ENCODE assay signal across 26 cellular contexts in the genomic region with DNA sequence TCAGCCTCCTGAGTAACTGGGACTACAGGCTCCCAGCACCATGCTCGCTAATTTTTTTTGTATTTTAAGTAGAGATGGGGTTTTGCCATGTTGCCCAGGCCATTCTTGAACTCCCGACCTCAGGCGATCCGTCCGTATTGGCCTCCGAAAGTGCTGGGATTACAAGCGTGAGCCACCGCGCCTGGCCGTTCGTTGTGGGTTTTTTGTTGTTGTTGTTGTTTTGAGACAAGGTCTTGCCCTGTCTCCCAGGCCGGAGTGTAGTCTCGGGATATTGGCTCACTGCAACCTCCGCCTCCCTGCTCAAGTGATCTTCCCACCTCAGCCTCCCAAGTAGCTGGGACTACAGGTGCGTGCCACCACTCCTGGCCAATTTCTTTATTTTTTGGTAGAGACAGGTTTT. TPM values are rescaled to one million over a fixed set of nuclear protein-coding genes. Genes with fewer than 3 reads are reported as not detected.
DNase-seq lines count a peak whose midpoint lies in the region; ATAC-seq and TF ChIP-seq lines count a peak whose summit lies in the region.
"Had no signal": no experiment of that assay in that cellular context is flagged by ENCODE, and none has a peak within 500 bp of the region (broad histone marks: within the 10 kb centered on the region; RNA-seq: fewer than 3 reads in every experiment).

No MANE protein-coding gene starts in this region.

- H3K27me3 Mint-ChIP-seq in CD4-positive, alpha-beta memory T cell = peaks cover 0 to 8% of the 10 kb centered on the region in 2 donors
- H3K27me3 Mint-ChIP-seq in central memory CD8-positive, alpha-beta T cell = peaks cover 32% of the 10 kb centered on the region
- peaks cover 6% of the 10 kb centered on the region for H3K27me3 Mint-ChIP-seq in neural progenitor cell (ENCODE audit: insufficient read depth, low read depth)

- peaks cover 39 to 66% (median 50%) of the 10 kb centered on the region in 4 donors for H3K4me1 Mint-ChIP-seq in CD4-positive, alpha-beta memory T cell
- H3K4me1 Mint-ChIP-seq in central memory CD8-positive, alpha-beta T cell = peaks cover 61% of the 10 kb centered on the region
- H3K4me1 Mint-ChIP-seq in neural progenitor cell = peaks cover 54% of the 10 kb centered on the region

- CTCF ChIA-PET in CD4-positive, alpha-beta memory T cell (lab: Charles Lee; ENCODE audit: partially characterized antibody) = interaction anchor here (1.4 to 2.7 kb wide), 5 partner anchors 11 to 268 kb away, joined by 3 to 16 read pairs (median 7); no protein-coding TSS in a partner anchor
- CTCF ChIA-PET in HCT116 (lab: Charles Lee) = no interaction called here

- H3K4me1 ChIP-seq in CD4-positive, alpha-beta memory T cell (ENCODE audit: insufficient read depth, low read length) = peaks cover 67% of the 10 kb centered on the region
- peaks cover 28 to 49% of the 10 kb centered on the region in 2 experiments for H3K4me1 ChIP-seq in HCT116 (ENCODE audit: control insufficient read depth in 1 of 2, insufficient read depth in 2 of 2, low read length in 2 of 2)
- peaks cover 45% of the 10 kb centered on the region for H3K4me1 ChIP-seq in neural progenitor cell
- H3K4me1 ChIP-seq: BE2C had no signal

- H3K9me2 ChIP-seq in HCT116 (ENCODE audit: insufficient read depth) = no peaks in the 10 kb centered on the region

- no peaks in the 10 kb centered on the region for H3K36me3 ChIP-seq in CD4-positive, alpha-beta memory T cell (ENCODE audit: insufficient read depth, low read length)
- H3K36me3 ChIP-seq in HCT116 (ENCODE audit: control insufficient read depth in 1 of 2, insufficient read depth in 2 of 2, low read length in 2 of 2) = no peaks in the 10 kb centered on the region
- no peaks in the 10 kb centered on the region for H3K36me3 ChIP-seq in neural progenitor cell
- H3K36me3 ChIP-seq: ascending aorta, BE2C, Peyer's patch had no signal

- H3K4me3 Mint-ChIP-seq in CD4-positive, alpha-beta memory T cell = peak overlapping the region in 7 of 8 donors; percentile 21 to 82 (median 76)
- peak overlapping the region; percentile 75 for H3K4me3 Mint-ChIP-seq in central memory CD8-positive, alpha-beta T cell
- H3K4me3 Mint-ChIP-seq in neural progenitor cell = peak overlapping the region; percentile 98

- ATAC-seq in HCT116 = no peak
- ATAC-seq in central memory CD8-positive, alpha-beta T cell (replicated peaks; ENCODE audit: extremely low read depth, poor library complexity, severe bottlenecking) = no peak
- no peak for ATAC-seq in HG02642 (IDR thresholded peaks at IDR 0.05; ENCODE audit: poor library complexity, unreplicated experiment)

- H2AFZ ChIP-seq in HCT116 (ENCODE audit: low read depth, low read length, poor library complexity, severe bottlenecking) (no peak overlapping the region), neural progenitor cell (replicated peaks) (no peak overlapping the region)

- TF ChIP-seq RAD21 in HCT116 (IDR thresholded peaks at IDR 0.05; ENCODE audit: low read depth) = no peak

- no peak for TF ChIP-seq CTCF in HCT116 (IDR thresholded peaks at IDR 0.05 in 2 of 3, conservative IDR thresholded peaks at IDR 0.05 in 1 of 3; ENCODE audit: borderline replicate concordance in 1 of 3, insufficient read depth in 1 of 3, low read depth in 2 of 3, low read length in 2 of 3)
- TF ChIP-seq CTCF in neural progenitor cell (IDR thresholded peaks at IDR 0.05) = no peak

- no peak overlapping the region for H3K4me3 ChIP-seq in CD4-positive, alpha-beta memory T cell (ENCODE audit: low read length in 2 of 2)
- H3K4me3 ChIP-seq in HCT116 (replicated peaks in 1 of 2; ENCODE audit: low read depth in 1 of 2, low read length in 2 of 2) (peak overlapping the region in 1 of 2 experiments; percentile 72; a peak in 1 of 4 replicates), neural progenitor cell (no peak overlapping the region)

- H3K9ac ChIP-seq in HCT116 (ENCODE audit: low read length) (no peak overlapping the region), neural progenitor cell (no peak overlapping the region)

- peaks cover 41% of the 10 kb centered on the region for H3F3A ChIP-seq in neural progenitor cell (ENCODE audit: low read depth)

- H3K9me3 ChIP-seq in CD4-positive, alpha-beta memory T cell (ENCODE audit: control insufficient read depth in 1 of 2, low read length in 2 of 2) = no peaks in the 10 kb centered on the region
- no peaks in the 10 kb centered on the region for H3K9me3 ChIP-seq in HCT116 (ENCODE audit: control insufficient read depth in 1 of 2, insufficient read depth in 1 of 2, low read depth in 1 of 2, low read length in 2 of 2)
- no peaks in the 10 kb centered on the region for H3K9me3 ChIP-seq in neural progenitor cell (ENCODE audit: low read depth)
- H3K9me3 ChIP-seq: ascending aorta, BE2C, Peyer's patch had no signal

- peak overlapping the region; percentile 97 for H3K4me2 ChIP-seq in HCT116 (ENCODE audit: low read length)
- no peak overlapping the region for H3K4me2 ChIP-seq in neural progenitor cell

- DNase-seq in CD4-positive, alpha-beta memory T cell = no peak
- DNase-seq in HCT116 (ENCODE audit: low read depth, low spot score) (no peak), neural progenitor cell (ENCODE audit: low spot score) (no peak), T-helper 2 cell (no peak), GM19240 (ENCODE audit: insufficient read length, low spot score) (no peak), T1000 (lab: John Stamatoyannopoulos, UW) (no peak)
- no peak for DNase-seq in central memory CD8-positive, alpha-beta T cell (ENCODE audit: low spot score in 2 of 2)
- DNase-seq: activated CD4-positive, alpha-beta T cell treated with anti-CD3 and anti-CD28 coated beads, Interleukin-2, amount 50 U/mL, for 4 hours; activated CD8-positive, alpha-beta memory T cell treated with anti-CD3 and anti-CD28 coated beads, Interleukin-2, amount 50 U/mL, for 48 hours; BE2C; foreskin melanocyte; Karpas-422; kidney; mesenchymal stem cell; NCI-H1092; NCI-H2029; NCI-H446; stimulated activated CD4-positive, alpha-beta T cell treated with anti-CD3 and anti-CD28 coated beads, Interleukin-4, amount 100 ng/mL, for 4 hours had no signal

- intact Hi-C loops in CD4-positive, alpha-beta memory T cell (cut with micrococcal nuclease) = loop anchor here (10.0 kb wide), 1 partner anchor 75 kb away; no protein-coding TSS in a partner anchor
- intact Hi-C loops in HCT116 (cut with micrococcal nuclease) = no loop called here

- H3K36me3 Mint-ChIP-seq in CD4-positive, alpha-beta memory T cell = no peaks in the 10 kb centered on the region
- peaks cover 8% of the 10 kb centered on the region for H3K36me3 Mint-ChIP-seq in central memory CD8-positive, alpha-beta T cell (ENCODE audit: insufficient read depth)
- H3K36me3 Mint-ChIP-seq in neural progenitor cell = peaks cover 4% of the 10 kb centered on the region

- POLR2A ChIA-PET in CD4-positive, alpha-beta memory T cell (lab: Charles Lee; ENCODE audit: partially characterized antibody) = interaction anchor here (2.8 kb wide), 1 partner anchor 12 kb away, joined by 34 read pairs; no protein-coding TSS in a partner anchor
- POLR2A ChIA-PET in HCT116 (lab: Charles Lee) = interaction anchor here (1.2 kb wide), 1 partner anchor 12 kb away, joined by 3 read pairs; no protein-coding TSS in a partner anchor

- H3K9me3 Mint-ChIP-seq in CD4-positive, alpha-beta memory T cell = no peaks in the 10 kb centered on the region
- no peaks in the 10 kb centered on the region for H3K9me3 Mint-ChIP-seq in central memory CD8-positive, alpha-beta T cell
- H3K9me3 Mint-ChIP-seq in neural progenitor cell = no peaks in the 10 kb centered on the region

- H3K79me2 ChIP-seq in HCT116 (ENCODE audit: insufficient read depth, low read length) (no peaks in the 10 kb centered on the region; the same call in 1 of the 2 replicates), neural progenitor cell (ENCODE audit: low read depth) (peaks cover 32% of the 10 kb centered on the region)

- no peak overlapping the region for H3K27ac ChIP-seq in CD4-positive, alpha-beta memory T cell (ENCODE audit: low read depth, low read length)
- H3K27ac ChIP-seq in HCT116 (ENCODE audit: low read depth, low read length) = no peak overlapping the region; the same call in 1 of the 2 replicates
- no peak overlapping the region for H3K27ac ChIP-seq in neural progenitor cell
- H3K27ac ChIP-seq: ascending aorta had no signal

- RAD21 ChIA-PET in HCT116 (lab: Charles Lee; ENCODE audit: low non-redundant PET in 1 of 2, low total read pairs in 2 of 2, uncharacterized antibody in 2 of 2, unreplicated experiment in 2 of 2) = no interaction called here

- no peak for TF ChIP-seq POLR2A in HCT116 (IDR thresholded peaks at IDR 0.05; ENCODE audit: borderline replicate concordance, extremely low read depth, insufficient read depth, insufficient read length)

- no peaks in the 10 kb centered on the region for H4K20me1 ChIP-seq in HCT116 (ENCODE audit: insufficient read depth)
- peaks cover 26% of the 10 kb centered on the region for H4K20me1 ChIP-seq in neural progenitor cell (ENCODE audit: low read depth)

- BruUV-seq in HCT116 (replicated peaks; lab: Mats Ljungman, UMichigan) = no TSS peak

- no peaks in the 10 kb centered on the region for H3K27me3 ChIP-seq in CD4-positive, alpha-beta memory T cell (ENCODE audit: insufficient read depth, low read length)
- H3K27me3 ChIP-seq in HCT116 (ENCODE audit: insufficient read depth, low read length) (no peaks in the 10 kb centered on the region), neural progenitor cell (no peaks in the 10 kb centered on the region)
- H3K27me3 ChIP-seq: ascending aorta, Peyer's patch had no signal

- H3K27ac Mint-ChIP-seq in CD4-positive, alpha-beta memory T cell = peak overlapping the region in 5 of 7 donors; percentile 12 to 92 (median 69)
- H3K27ac Mint-ChIP-seq in central memory CD8-positive, alpha-beta T cell (ENCODE audit: low read depth) = peak overlapping the region; percentile 87
- H3K27ac Mint-ChIP-seq in neural progenitor cell = peak overlapping the region; percentile 72

TF ChIP-seq in HCT116, 20 proteins besides CTCF, POLR2A, EP300 and RAD21 (continues in another document):
- TF ChIP-seq YY1 (IDR thresholded peaks at IDR 0.05; ENCODE audit: extremely low read depth, insufficient replicate concordance, low read depth, low read length) = no peak
- TF ChIP-seq MAX (IDR thresholded peaks at IDR 0.05) = no peak
- TF ChIP-seq CEBPB (IDR thresholded peaks at IDR 0.05; ENCODE audit: low read depth) = no peak
- TF ChIP-seq ZNF274 (IDR thresholded peaks at IDR 0.05; ENCODE audit: low read depth, low read length) = no peak

RNA-seq across cellular contexts. Expression of gene INAVA, which starts 4.7 kb away (rescaled TPM):
- under 1 TPM; 0.20 to 0.28 TPM for total RNA-seq in CD4-positive, alpha-beta memory T cell
- polyA plus RNA-seq in CD4-positive, alpha-beta memory T cell = under 1 TPM in 1 of 2 donors, not detected in 1; 0.70 TPM
- total RNA-seq in HCT116 (2021; ENCODE audit: unreplicated experiment) (18.8 TPM), neural progenitor cell (ENCODE audit: low replicate concordance) (23.7 and 63.1 TPM in 2 replicates)
- 27.0 and 30.4 TPM in 2 replicates for polyA plus RNA-seq in HCT116 (2012)
- total RNA-seq: ascending aorta; pulmonary artery endothelial cell; SK-MEL-5; T-helper 2 cell treated with Interferon-gamma antibody and Interleukin-4, amounts not matched to agents 100 ng/mL and 5 ng/mL, for 36 hours had no signal

RNA-seq across cellular contexts. Expression of gene GPR25, which starts 17.2 kb away (rescaled TPM):
- total RNA-seq in CD4-positive, alpha-beta memory T cell = 1 to 10 TPM; 7.7 to 9.2 TPM
- polyA plus RNA-seq in CD4-positive, alpha-beta memory T cell = 10 to 100 TPM; 23.0 to 66.5 TPM
- total RNA-seq in HCT116 (2021; ENCODE audit: unreplicated experiment) (not detected), neural progenitor cell (ENCODE audit: low replicate concordance) (not detected in 2 replicates)
- polyA plus RNA-seq in HCT116 (2012) = not detected in 2 replicates
- total RNA-seq: ascending aorta; G401; HT-29; Peyer's patch; pulmonary artery endothelial cell; SK-MEL-5; T-helper 2 cell treated with Interferon-gamma antibody and Interleukin-4, amounts not matched to agents 100 ng/mL and 5 ng/mL, for 36 hours had no signal

Comparison
In these comparisons a context has a peak if more than half of its experiments do, and no peak if none do; other contexts are left out.
1. RNA of gene INAVA, which starts 4.7 kb away (total RNA-seq): 23.7 to 63.1 TPM in neural progenitor cell and 18.8 TPM in HCT116 (single experiment); 0.20 to 0.28 TPM in CD4-positive, alpha-beta memory T cell; every median in the first group is over 10 times any median in the second.
2. Peak in every context shown above with its lines, with median percentiles within 50 percentile points of each other: H3K27ac Mint-ChIP-seq and H3K4me3 Mint-ChIP-seq.